ENCODE assay signal across 8 cellular contexts in genomic region chr1:67431156-67431765, GRCh38. TPM values are rescaled to one million over a fixed set of nuclear protein-coding genes. Genes with fewer than 3 reads are reported as not detected.
DNase-seq lines count a peak whose midpoint lies in the region; ATAC-seq and TF ChIP-seq lines count a peak whose summit lies in the region.

No MANE protein-coding gene starts in this region.

- intact Hi-C loops in CD4-positive, alpha-beta T cell (cut with DNase I, micrococcal nuclease), result loop anchor here (2.0 to 10.0 kb wide), 6 partner anchors 254 to 504 kb away; partner anchors contain the start of gene GADD45A (in 2 of the 2)

- peak overlapping the region; percentile 92 for H2AFZ ChIP-seq in Loucy (ENCODE audit: low read length)

- H3K27me3 Mint-ChIP-seq in CD4-positive, alpha-beta T cell, result no peaks in the 10 kb centered on the region
- peaks cover 2% of the 10 kb centered on the region for H3K27me3 Mint-ChIP-seq in neural crest cell (ENCODE audit: low read depth)

- peaks cover 3% of the 10 kb centered on the region; the same call in 1 of the 2 replicates for H3F3A ChIP-seq in Loucy (ENCODE audit: low read depth)

- no peaks in the 10 kb centered on the region for H3K9me3 ChIP-seq in CD4-positive, alpha-beta T cell (ENCODE audit: control insufficient read depth, low read length)
- H3K9me3 ChIP-seq in Loucy (ENCODE audit: insufficient read depth, low read depth, low read length), result no peaks in the 10 kb centered on the region
- H3K9me3 ChIP-seq in duodenal mucosa (ENCODE audit: control insufficient read depth in 1 of 2, low read length in 2 of 2), result no peaks in the 10 kb centered on the region

- no peak for ATAC-seq in CD4-positive, alpha-beta T cell (ENCODE audit: poor library complexity)
- no peak for ATAC-seq in HG02884 (IDR thresholded peaks at IDR 0.05; ENCODE audit: unreplicated experiment)

- H3K36me3 ChIP-seq in Loucy (ENCODE audit: insufficient read depth, low read length) (peaks cover 12% of the 10 kb centered on the region), duodenal mucosa (ENCODE audit: control insufficient read depth in 1 of 2, insufficient read depth in 2 of 2, low read length in 2 of 2) (peaks cover 0 to under 1% of the 10 kb centered on the region in 2 donors)

- CTCF ChIA-PET in CD4-positive, alpha-beta T cell (lab: Charles Lee), result interaction anchor here (0.5 to 2.0 kb wide), 3 partner anchors 69 to 334 kb away, joined by 3 to 5 read pairs (median 3); no protein-coding TSS in a partner anchor

- peaks cover 56% of the 10 kb centered on the region for H3K4me1 ChIP-seq in Loucy (ENCODE audit: insufficient read depth, low read length, poor library complexity, severe bottlenecking)
- peaks cover 7 to 23% of the 10 kb centered on the region in 2 donors for H3K4me1 ChIP-seq in duodenal mucosa (ENCODE audit: control insufficient read depth in 1 of 2, insufficient read depth in 2 of 2, low read length in 2 of 2)

- H3K27me3 ChIP-seq in CD4-positive, alpha-beta T cell (ENCODE audit: control insufficient read depth, insufficient read depth, low read length), result no peaks in the 10 kb centered on the region
- H3K27me3 ChIP-seq in Loucy (ENCODE audit: insufficient read depth, low read length, poor library complexity, severe bottlenecking) (peaks cover 9% of the 10 kb centered on the region), duodenal mucosa (ENCODE audit: control insufficient read depth in 1 of 2, insufficient read depth in 2 of 2, low read length in 2 of 2) (no peaks in the 10 kb centered on the region)

- H3K79me2 ChIP-seq in Loucy (ENCODE audit: insufficient read depth, low read length), result peaks cover 40% of the 10 kb centered on the region

- DNase-seq in CD4-positive, alpha-beta T cell, result no peak
- DNase-seq in neural crest cell (ENCODE audit: low read depth, low spot score) (no peak), NCI-H446 treated with DMSO at 0.1 percent for 48 hours (lab: John Stamatoyannopoulos, UW) (no peak), DMS79 (lab: John Stamatoyannopoulos, UW) (no peak)
- DNase-seq in stimulated activated CD8-positive, alpha-beta memory T cell treated with anti-CD3 and anti-CD28 coated beads, Interleukin-4, amount 100 ng/mL, for 48 hours, result no peak

- H3K9ac ChIP-seq in Loucy (ENCODE audit: low read depth, low read length, poor library complexity, severe bottlenecking) (peak overlapping the region; percentile 85), duodenal mucosa (ENCODE audit: low read depth in 1 of 2, low read length in 2 of 2) (peak overlapping the region; percentile 76 to 85)

- peak overlapping the region; percentile 94 for H3K27ac Mint-ChIP-seq in CD4-positive, alpha-beta T cell
- peak overlapping the region; percentile 93 for H3K27ac Mint-ChIP-seq in neural crest cell (ENCODE audit: unreplicated experiment)

- no peak for TF ChIP-seq CTCF in CD4-positive, alpha-beta T cell (IDR thresholded peaks at IDR 0.05)
- TF ChIP-seq CTCF in Loucy (conservative IDR thresholded peaks at IDR 0.05; ENCODE audit: low read length) (no peak), neural crest cell (conservative IDR thresholded peaks at IDR 0.05) (no peak)

- peak overlapping the region; percentile 97 for H3K4me3 Mint-ChIP-seq in CD4-positive, alpha-beta T cell
- H3K4me3 Mint-ChIP-seq in neural crest cell, result peak overlapping the region; percentile 95

- peaks cover 31% of the 10 kb centered on the region for H4K20me1 ChIP-seq in Loucy (ENCODE audit: insufficient read depth, low read length, poor library complexity, severe bottlenecking)

- POLR2A ChIA-PET in CD4-positive, alpha-beta T cell (lab: Charles Lee), result interaction anchor here (0.6 to 3.7 kb wide), 6 partner anchors 11 to 506 kb away, joined by 3 to 26 read pairs (median 14); partner anchors contain the start of genes DNAI4, GADD45A, MIER1 and SLC35D1

- H3K9me2 ChIP-seq in Loucy (replicated peaks; ENCODE audit: low read depth, low read length), result no peaks in the 10 kb centered on the region

- peaks cover 52% of the 10 kb centered on the region for H3K4me1 Mint-ChIP-seq in CD4-positive, alpha-beta T cell (ENCODE audit: low read depth)
- H3K4me1 Mint-ChIP-seq in neural crest cell, result peaks cover 30% of the 10 kb centered on the region

- H3K36me3 Mint-ChIP-seq in CD4-positive, alpha-beta T cell (ENCODE audit: low read depth), result peaks cover 45% of the 10 kb centered on the region
- peaks cover 9% of the 10 kb centered on the region for H3K36me3 Mint-ChIP-seq in neural crest cell (ENCODE audit: low read depth)

- H3K9me3 Mint-ChIP-seq in CD4-positive, alpha-beta T cell, result no peaks in the 10 kb centered on the region
- no peaks in the 10 kb centered on the region for H3K9me3 Mint-ChIP-seq in neural crest cell

- peak overlapping the region; percentile 97 for H3K27ac ChIP-seq in CD4-positive, alpha-beta T cell (ENCODE audit: low read depth, low read length)
- H3K27ac ChIP-seq in duodenal mucosa (ENCODE audit: low read depth, low read length), result peak overlapping the region; percentile 92

- H3K4me3 ChIP-seq in Loucy (ENCODE audit: low read length, poor library complexity, severe bottlenecking), result peak overlapping the region; percentile 94
- peak overlapping the region; percentile 87 to 96 for H3K4me3 ChIP-seq in duodenal mucosa (ENCODE audit: low read depth in 1 of 2, low read length in 2 of 2)

- peak overlapping the region; percentile 81 for H3K4me2 ChIP-seq in Loucy (ENCODE audit: low read depth, low read length, poor library complexity, severe bottlenecking)

RNA-seq across cellular contexts. Expression of gene SERBP1, which starts 1.1 kb away (rescaled TPM):
- total RNA-seq in CD4-positive, alpha-beta T cell, result 100 to 1,000 TPM; 128 to 135 TPM
- 370 and 378 TPM in 2 replicates for total RNA-seq in neural crest cell
